24 cellular contexts compared by ENCODE assay signal in genomic region chr6:158384671-158385110, GRCh38.
DNase-seq lines count a peak whose midpoint lies in the region; ATAC-seq and TF ChIP-seq lines count a peak whose summit lies in the region.
"Had no signal": no experiment of that assay in that cellular context is flagged by ENCODE, and none has a peak within 500 bp of the region (broad histone marks: within the 10 kb centered on the region; RNA-seq: fewer than 3 reads in every experiment).

No MANE protein-coding gene starts in this region.

- H3K9me3 ChIP-seq in IMR-90 (ENCODE audit: control insufficient read depth, insufficient read depth, low read length) (no peaks in the 10 kb centered on the region), SK-N-SH (no peaks in the 10 kb centered on the region), psoas muscle (no peaks in the 10 kb centered on the region)
- H3K9me3 ChIP-seq: BE2C, SJSA1 had no signal

- H2AK9ac ChIP-seq in IMR-90 (replicated peaks; ENCODE audit: low read depth, low read length, poor library complexity) = no peak overlapping the region

- H3K36me3 ChIP-seq in IMR-90 (ENCODE audit: control insufficient read depth, insufficient read depth, low read length) = no peaks in the 10 kb centered on the region
- no peaks in the 10 kb centered on the region for H3K36me3 ChIP-seq in SK-N-SH (replicated peaks in 1 of 2; ENCODE audit: control insufficient read depth in 1 of 2, insufficient read depth in 2 of 2, low read length in 1 of 2)
- no peaks in the 10 kb centered on the region for H3K36me3 ChIP-seq in psoas muscle (ENCODE audit: insufficient read depth in 1 of 2, low read depth in 1 of 2)
- H3K36me3 ChIP-seq: BE2C, SJSA1 had no signal

- dilution Hi-C loops in IMR-90 (cut with HindIII; ENCODE audit: low sequenced_read_pairs, unreplicated experiment) = no loop called here

- H3K4me3 ChIP-seq in IMR-90 (ENCODE audit: insufficient read depth, low read depth, low read length) (no peak overlapping the region), SK-N-SH (ENCODE audit: low read depth in 2 of 2, low read length in 1 of 2) (no peak overlapping the region), epithelial cell of esophagus (ENCODE audit: low read length) (no peak overlapping the region), psoas muscle (no peak overlapping the region)
- H3K4me3 ChIP-seq: GM12878, GM23338, SJSA1 had no signal

- no peak overlapping the region for H2BK20ac ChIP-seq in IMR-90 (ENCODE audit: low read depth, low read length)

- CTCF ChIA-PET in IMR-90 (lab: Yijun Ruan, JAX) = no interaction called here
- CTCF ChIA-PET in SK-N-SH (lab: Yijun Ruan, JAX) = no interaction called here

- TF ChIP-seq RAD21 in IMR-90 (IDR thresholded peaks at IDR 0.05; ENCODE audit: low read length) = no peak
- no peak for TF ChIP-seq RAD21 in SK-N-SH (IDR thresholded peaks at IDR 0.05; ENCODE audit: low read length)

- BruUV-seq in IMR-90 (replicated peaks; lab: Mats Ljungman, UMichigan) = no TSS peak

- DNase-seq in IMR-90 (peak; percentile 18), SK-N-SH (no peak), epithelial cell of esophagus (ENCODE audit: low read depth) (peak; percentile 13), psoas muscle (no peak), AG20443 (ENCODE audit: low spot score) (no peak), SHP77 (lab: John Stamatoyannopoulos, UW) (no peak)
- no peak for DNase-seq in stimulated activated CD4-positive, alpha-beta T cell treated with anti-CD3 and anti-CD28 coated beads, Interleukin-2, amount 100 ng/mL, for 48 hours
- DNase-seq: BE2C; CD8-positive, alpha-beta T cell; DMS53; EL; HCEC 1CT; NCI-H1417; NCI-H187; NCI-H2107; NCI-H226; NCI-H524; NCI-H82; PC-3 had no signal

- H2BK15ac ChIP-seq in IMR-90 (ENCODE audit: low read depth, low read length) = no peak overlapping the region

- H2BK5ac ChIP-seq in IMR-90 (ENCODE audit: low read depth, low read length, poor library complexity, severe bottlenecking) = no peak overlapping the region

- no peak overlapping the region for H4K91ac ChIP-seq in IMR-90 (ENCODE audit: insufficient read depth, low read depth, low read length)

- H3K9me1 ChIP-seq in IMR-90 (ENCODE audit: insufficient read depth, low read length) = no peaks in the 10 kb centered on the region; the same call in 1 of the 2 replicates

- TF ChIP-seq POLR2A in IMR-90 (IDR thresholded peaks at IDR 0.05; ENCODE audit: low read depth, low read length) = no peak

- in situ Hi-C loops in IMR-90 (cut with MboI; ENCODE audit: low sequenced_read_pairs) = no loop called here

- intact Hi-C loops in IMR-90 (cut with micrococcal nuclease) = no loop called here
- intact Hi-C loops in psoas muscle (cut with DNase I) = loop anchor here in 1 of 2 donors (10.0 kb wide), 1 partner anchor 160 kb away; no protein-coding TSS in a partner anchor

- POLR2A ChIA-PET in IMR-90 (lab: Charles Lee; ENCODE audit: unreplicated experiment) (no interaction called here), SK-N-SH (lab: Yijun Ruan, JAX) (no interaction called here)

- no peak overlapping the region for H3K23ac ChIP-seq in IMR-90 (ENCODE audit: low read depth, low read length)

- peaks cover 4% of the 10 kb centered on the region; the same call in 1 of the 2 replicates for H4K20me1 ChIP-seq in IMR-90 (ENCODE audit: insufficient read depth, low read length)
- peaks cover 20% of the 10 kb centered on the region for H4K20me1 ChIP-seq in SK-N-SH (ENCODE audit: insufficient read depth)

- no peak overlapping the region for H3K9ac ChIP-seq in IMR-90 (ENCODE audit: low read depth, low read length)
- no peak overlapping the region for H3K9ac ChIP-seq in SK-N-SH

- no peak overlapping the region for H4K8ac ChIP-seq in IMR-90 (ENCODE audit: low read depth in 2 of 2, low read length in 2 of 2)

- H3K4me1 ChIP-seq in IMR-90 (ENCODE audit: control insufficient read depth, insufficient read depth, low read length) (peaks cover 1% of the 10 kb centered on the region; the same call in 1 of the 2 replicates), SK-N-SH (ENCODE audit: control insufficient read depth in 1 of 2, insufficient read depth in 2 of 2, low read depth in 1 of 2, low read length in 1 of 2) (peaks cover 0 to 21% of the 10 kb centered on the region in 2 experiments; a peak in 2 of 4 replicates), psoas muscle (peaks cover 31% of the 10 kb centered on the region)

- H3K27me3 ChIP-seq in IMR-90 (ENCODE audit: control insufficient read depth, insufficient read depth, low read length) (no peaks in the 10 kb centered on the region), SK-N-SH (ENCODE audit: insufficient read depth) (no peaks in the 10 kb centered on the region), psoas muscle (ENCODE audit: insufficient read depth in 3 of 3, low read length in 2 of 3) (no peaks in the 10 kb centered on the region)
- H3K27me3 ChIP-seq: BE2C, SJSA1 had no signal

- no peaks in the 10 kb centered on the region for H3F3A ChIP-seq in SK-N-SH (replicated peaks; ENCODE audit: insufficient read depth)

- H3K14ac ChIP-seq in IMR-90 (replicated peaks; ENCODE audit: low read depth, low read length) = no peak overlapping the region

- H3K18ac ChIP-seq in IMR-90 (ENCODE audit: low read depth, low read length) = no peak overlapping the region

- 78% methylated on average over 2 of the region's 7 CpGs; no CpG with 5 or more reads in 1 of the 2 experiments for WGBS in IMR-90 (ENCODE audit: extremely low coverage in 2 of 2, insufficient read length in 1 of 2), 2 experiments
- WGBS in SK-N-SH (ENCODE audit: low lambda C conversion rate) = 57% methylated on average over 7 of the region's 7 CpGs
- WGBS in psoas muscle, 3 donors = 50 to 72% (median 57%) methylated on average over 7 of the region's 7 CpGs

- no peak overlapping the region for H3K4ac ChIP-seq in IMR-90 (ENCODE audit: low read depth, low read length)

- H2AFZ ChIP-seq in IMR-90 (replicated peaks; ENCODE audit: low read length, poor library complexity) (no peak overlapping the region), SK-N-SH (ENCODE audit: low read depth) (no peak overlapping the region)
- H2AFZ ChIP-seq: GM23338 had no signal

- H3K4me2 ChIP-seq in IMR-90 (ENCODE audit: low read depth, low read length) = no peak overlapping the region
- H3K4me2 ChIP-seq in SK-N-SH = no peak overlapping the region
- H3K4me2 ChIP-seq: GM23338 had no signal

- H3K9me2 ChIP-seq in SK-N-SH = no peaks in the 10 kb centered on the region

- H3K79me1 ChIP-seq in IMR-90 (ENCODE audit: low read depth in 1 of 2, low read length in 2 of 2) = peaks cover 17 to 33% of the 10 kb centered on the region in 2 experiments

- no peak overlapping the region for H3K27ac ChIP-seq in IMR-90 (ENCODE audit: insufficient read depth, low read length)
- H3K27ac ChIP-seq in SK-N-SH (ENCODE audit: low read depth in 2 of 2, low read length in 1 of 2) = peak overlapping the region; percentile 16 to 50; a peak in 3 of 4 replicates
- H3K27ac ChIP-seq in psoas muscle = peak overlapping the region; percentile 54
- H3K27ac ChIP-seq: RWPE1, SJSA1 had no signal

- no peak for ATAC-seq in IMR-90 (ENCODE audit: low read depth)
- peak; percentile 68 to 86 (median 84) for ATAC-seq in psoas muscle
- ATAC-seq in GM19351 (IDR thresholded peaks at IDR 0.05; ENCODE audit: unreplicated experiment) = no peak
- ATAC-seq: CD8-positive, alpha-beta T cell; GM12878; GM23338; PC-3 had no signal

- peaks cover 42% of the 10 kb centered on the region for H3K79me2 ChIP-seq in SK-N-SH (ENCODE audit: insufficient read depth)

- TF ChIP-seq CTCF in IMR-90 (conservative IDR thresholded peaks at IDR 0.05; ENCODE audit: low read depth, low read length) (no peak), SK-N-SH (IDR thresholded peaks at IDR 0.05) (no peak), epithelial cell of esophagus (IDR thresholded peaks at IDR 0.05; ENCODE audit: insufficient read depth, low read depth, low read length, missing control alignments) (no peak), psoas muscle (IDR thresholded peaks at IDR 0.05) (no peak)

- no peak for TF ChIP-seq EP300 in SK-N-SH (IDR thresholded peaks at IDR 0.05; ENCODE audit: borderline replicate concordance in 1 of 2, low read depth in 1 of 2, low read length in 1 of 2)

- no peak overlapping the region for H4K5ac ChIP-seq in IMR-90 (ENCODE audit: low read depth, low read length)

- H3K56ac ChIP-seq in IMR-90 (ENCODE audit: extremely low read depth, insufficient read depth, low read length) = no peak overlapping the region

- H2BK120ac ChIP-seq in IMR-90 (ENCODE audit: low read depth, low read length) = no peak overlapping the region

- H2AK5ac ChIP-seq in IMR-90 (ENCODE audit: low read depth, low read length) = no peak overlapping the region

TF ChIP-seq in IMR-90, 13 proteins besides CTCF, POLR2A, EP300 and RAD21 (continues in another document):
- no peak for TF ChIP-seq USF2 (IDR thresholded peaks at IDR 0.05; ENCODE audit: low read depth, low read length)
- no peak for TF ChIP-seq RCOR1 (IDR thresholded peaks at IDR 0.05; ENCODE audit: insufficient replicate concordance, low read length)
- no peak for TF ChIP-seq SMC3 (IDR thresholded peaks at IDR 0.05; ENCODE audit: low read depth, low read length)
- no peak for TF ChIP-seq RFX5 (IDR thresholded peaks at IDR 0.05; ENCODE audit: low read depth, low read length)
- no peak for TF ChIP-seq CEBPB (IDR thresholded peaks at IDR 0.05; ENCODE audit: low read depth, low read length)
- TF ChIP-seq CHD1 (IDR thresholded peaks at IDR 0.05; ENCODE audit: low read depth, low read length) = no peak

TF ChIP-seq in SK-N-SH, 30 proteins besides CTCF, POLR2A, EP300 and RAD21 (continues in another document):
- no peak for TF ChIP-seq MXI1 (IDR thresholded peaks at IDR 0.05; ENCODE audit: low read depth, low read length)
- no peak for TF ChIP-seq USF1 (IDR thresholded peaks at IDR 0.05; ENCODE audit: borderline replicate concordance, low read depth)
- TF ChIP-seq POLR2AphosphoS5 (IDR thresholded peaks at IDR 0.05; ENCODE audit: low read depth, low read length) = no peak; the same call in 1 of the 2 replicates
- TF ChIP-seq FOSL2 (IDR thresholded peaks at IDR 0.05; ENCODE audit: borderline replicate concordance, low read depth) = no peak
- TF ChIP-seq, protein P1, sequence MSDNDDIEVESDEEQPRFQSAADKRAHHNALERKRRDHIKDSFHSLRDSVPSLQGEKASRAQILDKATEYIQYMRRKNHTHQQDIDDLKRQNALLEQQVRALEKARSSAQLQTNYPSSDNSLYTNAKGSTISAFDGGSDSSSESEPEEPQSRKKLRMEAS (IDR thresholded peaks at IDR 0.05; ENCODE audit: low read depth) = no peak
- 0 out of 2 replicates have a peak, but pooled peaks have one; percentile 34 for TF ChIP-seq TEAD4 (IDR thresholded peaks at IDR 0.05; ENCODE audit: borderline replicate concordance, insufficient read depth)

Comparison
In these comparisons a context has a peak if more than half of its experiments do, and no peak if none do; other contexts are left out.
1. ATAC-seq: peak in psoas muscle (4 of 4); none in IMR-90 (single experiment) and GM19351 (single experiment).
2. DNase-seq: peak in IMR-90 (single experiment) and epithelial cell of esophagus (single experiment); none in SK-N-SH (single experiment), psoas muscle (0 of 2), AG20443 (single experiment), stimulated activated CD4-positive, alpha-beta T cell treated with anti-CD3 and anti-CD28 coated beads, Interleukin-2, amount 100 ng/mL, for 48 hours (0 of 2) and SHP77 (0 of 2).